In the genomic region with DNA sequence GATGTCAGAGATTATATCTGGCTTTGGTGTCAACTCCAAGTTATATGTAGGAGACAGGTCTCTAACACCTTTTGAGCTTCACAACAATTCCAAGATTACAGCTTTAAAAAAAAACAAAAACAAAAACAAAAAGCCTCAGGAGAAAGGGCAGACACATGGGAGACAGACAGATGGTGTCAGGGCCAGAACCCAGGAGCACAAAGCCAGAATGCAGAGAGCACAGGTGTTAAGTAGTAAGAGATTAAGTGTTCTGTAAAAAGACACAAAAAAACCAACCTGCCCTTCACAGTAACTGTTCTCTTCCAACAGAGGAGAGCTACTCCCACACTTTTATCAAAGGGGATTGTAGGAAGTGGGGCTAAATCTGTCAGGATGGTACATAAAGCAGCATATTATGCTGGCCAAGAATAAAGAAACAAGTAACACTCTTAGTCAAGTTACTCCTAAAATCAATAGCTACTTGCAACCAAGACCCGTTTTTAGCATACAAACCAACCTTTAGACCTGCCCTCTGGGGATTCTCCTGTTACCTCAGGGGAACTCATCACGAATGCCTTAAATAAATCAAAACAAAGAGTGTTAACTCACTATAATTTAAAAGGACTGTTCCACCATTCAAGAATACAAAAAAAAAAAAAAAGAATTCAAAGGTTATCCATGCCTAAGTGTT, we compare ENCODE assay signal across 21 cellular contexts. TPM values are rescaled to one million over a fixed set of nuclear protein-coding genes. Genes with fewer than 3 reads are reported as not detected.
"Had no signal": no experiment of that assay in that cellular context is flagged by ENCODE, and none has a peak within 500 bp of the region (broad histone marks: within the 10 kb centered on the region; RNA-seq: fewer than 3 reads in every experiment).

No MANE protein-coding gene starts in this region.

- H2AFZ ChIP-seq: parathyroid adenoma had no signal

- H3K4me3 ChIP-seq: lung, stomach, testis, upper lobe of right lung had no signal

- DNase-seq: activated CD4-positive, alpha-beta memory T cell treated with anti-CD3 and anti-CD28 coated beads, Interleukin-2, amount 10 ng/mL, durations not matched to agents 7 days and 5 days; activated CD4-positive, alpha-beta T cell treated with anti-CD3 and anti-CD28 coated beads for 1 hour; activated CD8-positive, alpha-beta memory T cell treated with anti-CD3 and anti-CD28 coated beads, Interleukin-2, amount 50 U/mL, for 4 hours; activated effector memory CD4-positive, alpha-beta T cell treated with anti-CD3 and anti-CD28 coated beads, Interleukin-2, amount 50 U/mL, for 16 hours; activated T-cell treated with anti-CD3 and anti-CD28 coated beads, Interleukin-2, amount 50 U/mL, for 48 hours; amniotic stem cell; caudate nucleus; left colon; naive B cell; stimulated activated CD4-positive, alpha-beta T cell treated with anti-CD3 and anti-CD28 coated beads, Interleukin-1b, Interleukin-23, amount 100 ng/mL, for 48 hours; stomach; T-helper 9 cell; testis; upper lobe of right lung had no signal

- H3K4me1 ChIP-seq: testis, upper lobe of right lung had no signal

- FAIRE-seq: colon, endometrium, islet of Langerhans had no signal

- ATAC-seq: activated naive CD4-positive, alpha-beta T cell treated with anti-CD3 and anti-CD28 coated beads, Interleukin-2, amount 50 U/mL, for 72 hours; esophagus mucosa; left colon; upper lobe of right lung had no signal

- H3K27ac ChIP-seq: parathyroid adenoma, stomach, testis, upper lobe of right lung had no signal

- H3K36me3 Mint-ChIP-seq: activated naive CD4-positive, alpha-beta T cell treated with anti-CD3 and anti-CD28 coated beads, Interleukin-2, amount 50 U/mL, for 72 hours; naive B cell had no signal

- H3K79me2 ChIP-seq: parathyroid adenoma had no signal

- H3K9me3 Mint-ChIP-seq: activated CD4-positive, alpha-beta memory T cell treated with anti-CD3 and anti-CD28 coated beads, Interleukin-2, amount 10 ng/mL, durations not matched to agents 7 days and 5 days; activated naive CD4-positive, alpha-beta T cell treated with anti-CD3 and anti-CD28 coated beads, Interleukin-2, amount 50 U/mL, for 72 hours had no signal

- H3K36me3 ChIP-seq: stomach, upper lobe of right lung had no signal

- H3K9me3 ChIP-seq: stomach, testis, upper lobe of right lung had no signal

- H3K27me3 ChIP-seq: testis had no signal

- H3K27ac Mint-ChIP-seq: activated CD4-positive, alpha-beta memory T cell treated with anti-CD3 and anti-CD28 coated beads, Interleukin-2, amount 10 ng/mL, durations not matched to agents 7 days and 5 days; activated naive CD4-positive, alpha-beta T cell treated with anti-CD3 and anti-CD28 coated beads, Interleukin-2, amount 50 U/mL, for 72 hours; naive B cell had no signal

- H3K4me3 Mint-ChIP-seq: activated CD4-positive, alpha-beta memory T cell treated with anti-CD3 and anti-CD28 coated beads, Interleukin-2, amount 10 ng/mL, durations not matched to agents 7 days and 5 days had no signal

RNA-seq across cellular contexts. Expression of a gene that starts 5.9 kb away (rescaled TPM):
- total RNA-seq: activated CD4-positive, alpha-beta memory T cell treated with anti-CD3 and anti-CD28 coated beads, Interleukin-2, amount 10 ng/mL, durations not matched to agents 7 days and 5 days; activated naive CD4-positive, alpha-beta T cell treated with anti-CD3 and anti-CD28 coated beads, Interleukin-2, amount 50 U/mL, for 72 hours had no signal
